10 cellular contexts compared by ENCODE assay signal in genomic region chr11:72773291-72773690, GRCh38. TPM values are rescaled to one million over a fixed set of nuclear protein-coding genes. Genes with fewer than 3 reads are reported as not detected.
DNase-seq lines count a peak whose midpoint lies in the region; ATAC-seq, FAIRE-seq and TF ChIP-seq lines count a peak whose summit lies in the region.
"Had no signal": no experiment of that assay in that cellular context is flagged by ENCODE, and none has a peak within 500 bp of the region (broad histone marks: within the 10 kb centered on the region; RNA-seq: fewer than 3 reads in every experiment).

No MANE protein-coding gene starts in this region.

- peak in 1 of 2 experiments; percentile 81; a peak in 2 of 4 replicates for TF ChIP-seq EP300 in SK-N-SH (IDR thresholded peaks at IDR 0.05; ENCODE audit: borderline replicate concordance in 1 of 2, low read depth in 1 of 2, low read length in 1 of 2)

- no peaks in the 10 kb centered on the region for H3K4me1 Mint-ChIP-seq in activated T-helper 2 cell treated with anti-CD3 and anti-CD28 coated beads, Interferon-gamma antibody, Interleukin-2, Interleukin-4, amounts not matched to agents 10 μg/mL and 5 μg/mL and 100 μg/mL, durations not matched to agents 14 hours and 24 hours and 36 hours (ENCODE audit: low read depth)
- H3K4me1 Mint-ChIP-seq: activated naive CD8-positive, alpha-beta T cell treated with anti-CD3 and anti-CD28 coated beads, Interleukin-2, amount 50 U/mL, for 24 hours had no signal

- H3K4me1 ChIP-seq in GM23248 (ENCODE audit: insufficient read depth) (peaks cover 16% of the 10 kb centered on the region), SK-N-SH (ENCODE audit: control insufficient read depth in 1 of 2, insufficient read depth in 2 of 2, low read depth in 1 of 2, low read length in 1 of 2) (peaks cover 26 to 66% of the 10 kb centered on the region in 2 experiments)

- H3K27ac Mint-ChIP-seq in activated T-helper 2 cell treated with anti-CD3 and anti-CD28 coated beads, Interferon-gamma antibody, Interleukin-2, Interleukin-4, amounts not matched to agents 10 μg/mL and 5 μg/mL and 100 μg/mL, durations not matched to agents 14 hours and 24 hours and 36 hours = no peak overlapping the region
- H3K27ac Mint-ChIP-seq: activated naive CD8-positive, alpha-beta T cell treated with anti-CD3 and anti-CD28 coated beads, Interleukin-2, amount 50 U/mL, for 24 hours had no signal

- TF ChIP-seq RAD21 in SK-N-SH (IDR thresholded peaks at IDR 0.05; ENCODE audit: low read length) = peak; percentile 18; the same call in 1 of the 2 replicates

- H3K9me2 ChIP-seq in GM23248 (ENCODE audit: insufficient read depth) = no peaks in the 10 kb centered on the region
- H3K9me2 ChIP-seq in SK-N-SH = no peaks in the 10 kb centered on the region

- no peak overlapping the region for H3K4me3 Mint-ChIP-seq in activated T-helper 2 cell treated with anti-CD3 and anti-CD28 coated beads, Interferon-gamma antibody, Interleukin-2, Interleukin-4, amounts not matched to agents 10 μg/mL and 5 μg/mL and 100 μg/mL, durations not matched to agents 14 hours and 24 hours and 36 hours (ENCODE audit: low read depth)
- H3K4me3 Mint-ChIP-seq: activated naive CD8-positive, alpha-beta T cell treated with anti-CD3 and anti-CD28 coated beads, Interleukin-2, amount 50 U/mL, for 24 hours had no signal

- H3F3A ChIP-seq in GM23248 (ENCODE audit: insufficient read depth) (peaks cover 13% of the 10 kb centered on the region), SK-N-SH (replicated peaks; ENCODE audit: insufficient read depth) (peaks cover 3% of the 10 kb centered on the region)

- H3K79me2 ChIP-seq in GM23248 (ENCODE audit: insufficient read depth) (no peaks in the 10 kb centered on the region), SK-N-SH (ENCODE audit: insufficient read depth) (no peaks in the 10 kb centered on the region)

- no peak for FAIRE-seq in GM12891 (lab: Jason Lieb, UNC)

- intact Hi-C loops in activated T-helper 2 cell treated with anti-CD3 and anti-CD28 coated beads, Interferon-gamma antibody, Interleukin-2, Interleukin-4, amounts not matched to agents 10 μg/mL and 5 μg/mL and 100 μg/mL, durations not matched to agents 14 hours and 24 hours and 36 hours (cut with micrococcal nuclease) = no loop called here

- 0 out of 2 replicates have a peak overlapping the region, but pooled peaks have one; percentile 36 for H2AFZ ChIP-seq in GM23248
- no peak overlapping the region for H2AFZ ChIP-seq in SK-N-SH (ENCODE audit: low read depth)

- TF ChIP-seq POLR2A in GM12891 (IDR thresholded peaks at IDR 0.05; ENCODE audit: low read depth, low read length) = no peak

- H3K27ac ChIP-seq in GM23248 (peak overlapping the region; percentile 61), SK-N-SH (ENCODE audit: low read depth in 2 of 2, low read length in 1 of 2) (peak overlapping the region; percentile 52 to 90; a peak in 3 of 4 replicates)
- H3K27ac ChIP-seq: suprapubic skin had no signal

- H3K4me2 ChIP-seq in GM23248 (ENCODE audit: unreplicated experiment) = peak overlapping the region; percentile 11
- peak overlapping the region; percentile 57; the same call in 1 of the 2 replicates for H3K4me2 ChIP-seq in SK-N-SH

- H3K27me3 ChIP-seq in GM23248 (replicated peaks; ENCODE audit: insufficient read depth) (no peaks in the 10 kb centered on the region), SK-N-SH (ENCODE audit: insufficient read depth) (no peaks in the 10 kb centered on the region)
- H3K27me3 ChIP-seq: suprapubic skin had no signal

- CTCF ChIA-PET in SK-N-SH (lab: Yijun Ruan, JAX) = interaction anchor here (0.6 to 2.0 kb wide), 6 partner anchors 9 to 89 kb away, joined by 3 to 14 read pairs (median 4); no protein-coding TSS in a partner anchor

- H4K20me1 ChIP-seq in GM23248 (ENCODE audit: insufficient read depth) = no peaks in the 10 kb centered on the region
- no peaks in the 10 kb centered on the region for H4K20me1 ChIP-seq in SK-N-SH (ENCODE audit: insufficient read depth)

- H3K9me3 Mint-ChIP-seq in activated T-helper 2 cell treated with anti-CD3 and anti-CD28 coated beads, Interferon-gamma antibody, Interleukin-2, Interleukin-4, amounts not matched to agents 10 μg/mL and 5 μg/mL and 100 μg/mL, durations not matched to agents 14 hours and 24 hours and 36 hours = no peaks in the 10 kb centered on the region
- H3K9me3 Mint-ChIP-seq: activated naive CD8-positive, alpha-beta T cell treated with anti-CD3 and anti-CD28 coated beads, Interleukin-2, amount 50 U/mL, for 24 hours had no signal

- H3K9me3 ChIP-seq in GM23248 (ENCODE audit: low read depth) (no peaks in the 10 kb centered on the region), SK-N-SH (no peaks in the 10 kb centered on the region)
- H3K9me3 ChIP-seq: suprapubic skin had no signal

- no peaks in the 10 kb centered on the region for H3K36me3 Mint-ChIP-seq in activated T-helper 2 cell treated with anti-CD3 and anti-CD28 coated beads, Interferon-gamma antibody, Interleukin-2, Interleukin-4, amounts not matched to agents 10 μg/mL and 5 μg/mL and 100 μg/mL, durations not matched to agents 14 hours and 24 hours and 36 hours (ENCODE audit: low read depth)

- H3K36me3 ChIP-seq in GM23248 (ENCODE audit: low read depth) = no peaks in the 10 kb centered on the region
- H3K36me3 ChIP-seq in SK-N-SH (replicated peaks in 1 of 2; ENCODE audit: control insufficient read depth in 1 of 2, insufficient read depth in 2 of 2, low read length in 1 of 2) = no peaks in the 10 kb centered on the region

- in situ Hi-C loops in GM23248 (cut with MboI) = no loop called here

- ATAC-seq in GM19463 (IDR thresholded peaks at IDR 0.05; ENCODE audit: unreplicated experiment) = no peak
- ATAC-seq: activated naive CD8-positive, alpha-beta T cell treated with anti-CD3 and anti-CD28 coated beads, Interleukin-2, amount 50 U/mL, for 24 hours had no signal

- TF ChIP-seq CTCF in SK-N-SH (IDR thresholded peaks at IDR 0.05) (no peak), retinal pigment epithelial cell (conservative IDR thresholded peaks at IDR 0.05; ENCODE audit: low read depth, low read length) (no peak)

- H3K27me3 Mint-ChIP-seq in activated T-helper 2 cell treated with anti-CD3 and anti-CD28 coated beads, Interferon-gamma antibody, Interleukin-2, Interleukin-4, amounts not matched to agents 10 μg/mL and 5 μg/mL and 100 μg/mL, durations not matched to agents 14 hours and 24 hours and 36 hours (ENCODE audit: low read depth) = peaks cover 4% of the 10 kb centered on the region
- H3K27me3 Mint-ChIP-seq: activated naive CD8-positive, alpha-beta T cell treated with anti-CD3 and anti-CD28 coated beads, Interleukin-2, amount 50 U/mL, for 24 hours had no signal

- H3K4me3 ChIP-seq in GM23248 (no peak overlapping the region), SK-N-SH (ENCODE audit: low read depth in 2 of 2, low read length in 1 of 2) (no peak overlapping the region), retinal pigment epithelial cell (ENCODE audit: low read length) (no peak overlapping the region)
- H3K4me3 ChIP-seq: suprapubic skin had no signal

- H3K9ac ChIP-seq in GM23248 (peak overlapping the region; percentile 30; the same call in 1 of the 2 replicates), SK-N-SH (no peak overlapping the region)

- POLR2A ChIA-PET in SK-N-SH (lab: Yijun Ruan, JAX) = interaction anchor here (0.5 kb wide), 1 partner anchor 502 kb away, joined by 3 read pairs; no protein-coding TSS in a partner anchor

- DNase-seq in GM23248 (peak; percentile 96), SK-N-SH (peak; percentile 87), globus pallidus (ENCODE audit: low spot score) (peak; percentile 55), retinal pigment epithelial cell (ENCODE audit: low read depth) (peak; percentile 75), cerebellum (ENCODE audit: low spot score) (no peak), GM12891 (ENCODE audit: insufficient read length, low spot score) (no peak)
- DNase-seq in activated T-helper 2 cell treated with anti-CD3 and anti-CD28 coated beads, Interferon-gamma antibody, Interleukin-2, Interleukin-4, amounts not matched to agents 10 μg/mL and 5 μg/mL and 100 μg/mL, durations not matched to agents 14 hours and 24 hours and 36 hours (ENCODE audit: low spot score) = no peak
- DNase-seq: activated naive CD8-positive, alpha-beta T cell treated with anti-CD3 and anti-CD28 coated beads, Interleukin-2, amount 50 U/mL, for 24 hours had no signal

- WGBS in GM23248 (ENCODE audit: low coverage in 1 of 2, low lambda C conversion rate in 2 of 2, missing lambda C conversion rate in 2 of 2), 2 experiments = 0% methylated on average over 5 of the region's 5 CpGs
- 18% methylated on average over 5 of the region's 5 CpGs for WGBS in SK-N-SH (ENCODE audit: low lambda C conversion rate)

RNA-seq across cellular contexts. Expression of gene STARD10, which starts 20.6 kb away (rescaled TPM):
- total RNA-seq in GM23248 (2014; rRNA removed; shearing (Covaris generic)) = 5.7 and 14.7 TPM in 2 replicates
- 6.6 and 8.7 TPM in 2 replicates for polyA plus RNA-seq in GM23248 (2016; fragmentation: Nextera tagmentation; extraction: Ambion mirVana)
- 42.2 and 47.7 TPM in 2 replicates for polyA plus RNA-seq in SK-N-SH (2012; rRNA removed)
- polyA plus RNA-seq in SK-N-SH (2012; cell fraction: cytosol; rRNA removed) = 20.7 and 30.1 TPM in 2 replicates
- polyA plus RNA-seq in SK-N-SH (2012; cell fraction: nucleus; rRNA removed) = 23.7 and 25.6 TPM in 2 replicates
- total RNA-seq in activated T-helper 2 cell treated with anti-CD3 and anti-CD28 coated beads, Interferon-gamma antibody, Interleukin-2, Interleukin-4, amounts not matched to agents 10 μg/mL and 5 μg/mL and 100 μg/mL, durations not matched to agents 14 hours and 24 hours and 36 hours = 10.7 and 16.0 TPM in 2 replicates
- 14.5 TPM for total RNA-seq in cerebellum
- 23.1 TPM for polyA plus RNA-seq in GM12891 (2012; ENCODE audit: low read depth, missing spikeins)

RNA-seq across cellular contexts. Expression of gene ARAP1, which starts 21.1 kb away (rescaled TPM):
- total RNA-seq in GM23248 (2014; rRNA removed; shearing (Covaris generic)) = 73.9 and 92.7 TPM in 2 replicates
- 39.0 and 41.5 TPM in 2 replicates for polyA plus RNA-seq in GM23248 (2016; fragmentation: Nextera tagmentation; extraction: Ambion mirVana)
- polyA plus RNA-seq in SK-N-SH (2012; rRNA removed) = 43.4 and 56.6 TPM in 2 replicates
- polyA plus RNA-seq in SK-N-SH (2012; cell fraction: cytosol; rRNA removed) = 21.6 and 37.3 TPM in 2 replicates
- 118 and 136 TPM in 2 replicates for polyA plus RNA-seq in SK-N-SH (2012; cell fraction: nucleus; rRNA removed)
- 95.2 and 96.2 TPM in 2 replicates for total RNA-seq in activated T-helper 2 cell treated with anti-CD3 and anti-CD28 coated beads, Interferon-gamma antibody, Interleukin-2, Interleukin-4, amounts not matched to agents 10 μg/mL and 5 μg/mL and 100 μg/mL, durations not matched to agents 14 hours and 24 hours and 36 hours
- 23.0 TPM for total RNA-seq in cerebellum
- 55.4 TPM for polyA plus RNA-seq in GM12891 (2012; ENCODE audit: low read depth, missing spikeins)

RNA-seq across cellular contexts. Expression of gene ATG16L2, which starts 40.9 kb away (rescaled TPM):
- 14.3 and 45.4 TPM in 2 replicates for total RNA-seq in GM23248 (2014; rRNA removed; shearing (Covaris generic))
- polyA plus RNA-seq in GM23248 (2016; fragmentation: Nextera tagmentation; extraction: Ambion mirVana) (9.7 and 12.3 TPM in 2 replicates), SK-N-SH (2012; rRNA removed) (26.9 and 29.4 TPM in 2 replicates)
- polyA plus RNA-seq in SK-N-SH (2012; cell fraction: cytosol; rRNA removed) = 3.8 and 6.1 TPM in 2 replicates
- 205 and 218 TPM in 2 replicates for polyA plus RNA-seq in SK-N-SH (2012; cell fraction: nucleus; rRNA removed)
- 86.8 and 87.1 TPM in 2 replicates for total RNA-seq in activated T-helper 2 cell treated with anti-CD3 and anti-CD28 coated beads, Interferon-gamma antibody, Interleukin-2, Interleukin-4, amounts not matched to agents 10 μg/mL and 5 μg/mL and 100 μg/mL, durations not matched to agents 14 hours and 24 hours and 36 hours
- total RNA-seq in cerebellum = 5.7 TPM
- 27.2 TPM for polyA plus RNA-seq in GM12891 (2012; ENCODE audit: low read depth, missing spikeins)

Comparison
In these comparisons a context has a peak if more than half of its experiments do, and no peak if none do; other contexts are left out.
1. DNase-seq: peak in GM23248 (single experiment), SK-N-SH (single experiment), globus pallidus (single experiment) and retinal pigment epithelial cell (single experiment); none in activated T-helper 2 cell treated with anti-CD3 and anti-CD28 coated beads, Interferon-gamma antibody, Interleukin-2, Interleukin-4, amounts not matched to agents 10 μg/mL and 5 μg/mL and 100 μg/mL, durations not matched to agents 14 hours and 24 hours and 36 hours (single experiment), cerebellum (single experiment) and GM12891 (single experiment).